8 cellular contexts compared by ENCODE assay signal in the genomic region with DNA sequence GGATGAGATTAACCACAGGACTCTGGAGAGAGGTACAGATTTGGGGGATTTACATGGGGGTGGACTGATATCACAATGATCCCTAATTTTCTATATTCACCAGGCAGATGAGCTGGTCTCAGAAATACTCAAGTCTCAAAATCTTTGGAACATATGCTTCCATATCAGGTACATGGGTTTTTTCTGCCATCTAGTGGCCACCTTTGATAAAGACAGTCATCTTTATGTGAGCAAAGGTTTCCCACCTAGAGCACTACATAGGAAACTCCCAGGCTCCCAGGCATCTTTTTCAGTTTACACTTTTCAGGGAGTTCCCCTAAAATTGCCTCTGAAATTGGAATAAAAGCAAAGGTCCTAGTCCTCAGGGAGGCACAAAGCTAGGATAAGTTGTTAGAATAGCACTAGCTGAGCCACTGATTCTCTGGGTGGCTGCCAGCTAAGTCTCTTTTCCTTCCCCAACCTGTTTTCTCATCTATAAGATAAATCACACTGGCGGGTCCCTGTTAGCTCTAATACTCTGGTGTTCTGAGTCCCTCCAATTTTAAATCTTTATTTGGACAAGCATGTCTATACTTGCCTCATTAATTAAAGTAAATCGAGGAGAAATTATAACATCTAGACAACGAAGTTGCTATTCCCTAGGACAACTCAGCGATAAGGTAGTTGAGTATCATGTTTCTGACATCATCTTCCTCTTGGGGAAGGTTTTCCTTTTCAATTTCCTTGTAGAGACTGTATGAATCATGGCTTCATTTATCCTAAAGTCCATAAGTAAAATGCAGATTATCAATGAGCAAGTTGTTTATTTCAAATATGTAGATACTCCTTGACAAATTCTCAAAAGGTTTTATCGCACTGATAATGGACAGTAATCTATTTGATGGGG. TPM values are rescaled to one million over a fixed set of nuclear protein-coding genes. Genes with fewer than 3 reads are reported as not detected.
DNase-seq lines count a peak whose midpoint lies in the region; ATAC-seq and TF ChIP-seq lines count a peak whose summit lies in the region.

No MANE protein-coding gene starts in this region.

- no peak overlapping the region for H3K27ac ChIP-seq in left ventricle myocardium inferior (replicated peaks)

- peak; percentile 80 for ATAC-seq in GM18861 (IDR thresholded peaks at IDR 0.05; ENCODE audit: unreplicated experiment)
- ATAC-seq in HG03064 (IDR thresholded peaks at IDR 0.05; ENCODE audit: low read depth, unreplicated experiment), result peak; percentile 66
- no peak for ATAC-seq in HG03039 (IDR thresholded peaks at IDR 0.05; ENCODE audit: unreplicated experiment)

- no TSS peak for BruUV-seq in Calu3 (replicated peaks; lab: Mats Ljungman, UMichigan)

- H3K4me3 ChIP-seq in adipocyte (ENCODE audit: low read length), result no peak overlapping the region
- H3K4me3 ChIP-seq in left ventricle myocardium inferior, result no peak overlapping the region
- no peak overlapping the region for H3K4me3 ChIP-seq in skeletal muscle cell (ENCODE audit: low read depth, low read length)

- DNase-seq in Calu3, result peak; percentile 66
- peak; percentile 66 for DNase-seq in NCI-H2171 (lab: John Stamatoyannopoulos, UW)
- peak; percentile 83 for DNase-seq in adipocyte (ENCODE audit: low read depth)
- no peak for DNase-seq in left ventricle myocardium inferior
- DNase-seq in skeletal muscle cell (ENCODE audit: low read depth), result peak; percentile 15

- peak; percentile 56 for TF ChIP-seq CTCF in Calu3 (IDR thresholded peaks at IDR 0.05; ENCODE audit: unreplicated experiment)
- TF ChIP-seq CTCF in left ventricle myocardium inferior (IDR thresholded peaks at IDR 0.05; ENCODE audit: borderline replicate concordance), result peak; percentile 81

- intact Hi-C loops in Calu3 (cut with micrococcal nuclease; ENCODE audit: unreplicated experiment) (loop anchor here (1.0 to 10.0 kb wide), 6 partner anchors 129 to 1527 kb away; partner anchors contain the start of genes KARS1 and TERF2IP), left ventricle myocardium inferior (cut with micrococcal nuclease) (loop anchor here (5.0 to 10.0 kb wide), 2 partner anchors 507 to 1380 kb away; no protein-coding TSS in a partner anchor)

- H3K4me1 ChIP-seq in adipocyte (ENCODE audit: control insufficient read depth, insufficient read depth, low read length) (no peaks in the 10 kb centered on the region), left ventricle myocardium inferior (no peaks in the 10 kb centered on the region)

- no peak overlapping the region for H3K27ac Mint-ChIP-seq in Calu3 (ENCODE audit: unreplicated experiment)

- H3K4me1 Mint-ChIP-seq in Calu3 (ENCODE audit: low read depth, unreplicated experiment), result no peaks in the 10 kb centered on the region

- peaks cover 64% of the 10 kb centered on the region for H3K27me3 Mint-ChIP-seq in Calu3 (ENCODE audit: unreplicated experiment)

- no peaks in the 10 kb centered on the region for H3K36me3 ChIP-seq in adipocyte (ENCODE audit: control insufficient read depth, insufficient read depth, low read length, severe bottlenecking)
- no peaks in the 10 kb centered on the region for H3K36me3 ChIP-seq in left ventricle myocardium inferior

- H3K4me3 Mint-ChIP-seq in Calu3 (ENCODE audit: low read depth, unreplicated experiment), result no peak overlapping the region

- H3K9me3 ChIP-seq in adipocyte (ENCODE audit: control insufficient read depth, low read length) (no peaks in the 10 kb centered on the region), left ventricle myocardium inferior (replicated peaks) (no peaks in the 10 kb centered on the region)

- no peak overlapping the region for H3K9ac ChIP-seq in adipocyte (ENCODE audit: low read length)

- CTCF ChIA-PET in Calu3 (lab: Charles Lee), result interaction anchor here (1.1 to 2.1 kb wide), 5 partner anchors 40 to 1383 kb away, joined by 3 to 10 read pairs (median 4); no protein-coding TSS in a partner anchor

- H3K27me3 ChIP-seq in adipocyte (replicated peaks; ENCODE audit: control insufficient read depth, insufficient read depth, low read length) (peaks cover 4% of the 10 kb centered on the region), left ventricle myocardium inferior (ENCODE audit: low read depth) (peaks cover 29% of the 10 kb centered on the region)

- no peaks in the 10 kb centered on the region for H3K9me3 Mint-ChIP-seq in Calu3 (ENCODE audit: low read depth, unreplicated experiment)

- H3K36me3 Mint-ChIP-seq in Calu3 (ENCODE audit: insufficient read depth, unreplicated experiment), result no peaks in the 10 kb centered on the region

RNA-seq across cellular contexts. Expression of gene MON1B, which starts 19.0 kb away (rescaled TPM):
- total RNA-seq in Calu3 (2022) (88.1 and 91.3 TPM in 2 replicates), left ventricle myocardium inferior (16.8 TPM)

RNA-seq across cellular contexts. Expression of gene SYCE1L, which starts 27.2 kb away (rescaled TPM):
- total RNA-seq in Calu3 (2022) (2.0 and 6.2 TPM in 2 replicates), left ventricle myocardium inferior (0.66 TPM)
